Comparison of ENCODE assay signal across 23 cellular contexts in the genomic region with DNA sequence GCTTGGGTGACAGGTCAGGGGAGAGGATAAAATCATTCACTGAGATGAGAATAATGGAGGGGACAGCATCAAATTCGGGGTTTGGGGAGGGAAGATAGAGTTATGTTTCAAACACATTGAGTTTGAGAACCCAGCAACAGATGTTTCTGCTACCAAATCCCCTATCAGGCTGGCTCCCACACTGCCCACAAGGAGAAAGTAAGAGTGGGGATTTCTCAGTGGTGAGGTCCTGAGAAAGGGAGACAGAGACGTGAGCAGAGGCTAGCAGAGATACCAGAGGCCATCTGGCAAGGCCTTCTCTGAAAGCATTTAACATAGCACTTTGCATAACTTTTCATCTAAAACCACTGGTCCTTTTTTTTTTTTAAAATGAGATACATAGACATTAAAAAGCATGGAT.
"Had no signal": no experiment of that assay in that cellular context is flagged by ENCODE, and none has a peak within 500 bp of the region (broad histone marks: within the 10 kb centered on the region; RNA-seq: fewer than 3 reads in every experiment).

No MANE protein-coding gene starts in this region.

- H3K36me3 ChIP-seq: esophagus squamous epithelium, left ventricle myocardium inferior, prostate gland, upper lobe of left lung had no signal

- H3K4me3 ChIP-seq: body of pancreas, coronary artery, esophagus squamous epithelium, left ventricle myocardium inferior, prostate gland, skin epidermis, upper lobe of left lung had no signal

- H3K27ac Mint-ChIP-seq: activated CD4-positive, alpha-beta memory T cell treated with anti-CD3 and anti-CD28 coated beads, Interleukin-2, amount 10 ng/mL, durations not matched to agents 7 days and 5 days; activated naive CD8-positive, alpha-beta T cell; memory B cell; natural killer cell treated with Interleukin-12 subunit alpha and Interleukin-12 subunit beta and Interleukin-15 and Interleukin-18, amount 100 ng/mL, for 72 hours; stimulated activated naive CD8-positive, alpha-beta T cell treated with anti-CD3 and anti-CD28 coated beads, Interleukin-15, amount 100 ng/mL, for 72 hours; WTC11 had no signal

- DNase-seq: activated CD4-positive, alpha-beta memory T cell treated with anti-CD3 and anti-CD28 coated beads, Interleukin-2, amount 10 ng/mL, durations not matched to agents 7 days and 5 days; activated CD4-positive, alpha-beta T cell treated with anti-CD3 and anti-CD28 coated beads for 4 hours; activated CD8-positive, alpha-beta memory T cell treated with anti-CD3 and anti-CD28 coated beads, Interleukin-2, amount 50 U/mL, for 4 hours; activated effector memory CD4-positive, alpha-beta T cell treated with anti-CD3 and anti-CD28 coated beads, Interleukin-2, amount 50 U/mL, for 16 hours; activated T-cell treated with anti-CD3 and anti-CD28 coated beads, Interleukin-2, amount 50 U/mL, for 48 hours; amygdala; body of pancreas; central memory CD4-positive, alpha-beta T cell; esophagus squamous epithelium; hypothalamus; kidney; left ventricle myocardium inferior; right cardiac atrium; stimulated activated naive CD8-positive, alpha-beta T cell treated with anti-CD3 and anti-CD28 coated beads, Interleukin-15, amount 100 ng/mL, for 72 hours; T-helper 2 cell; upper lobe of left lung had no signal

- H3K4me1 ChIP-seq: body of pancreas, esophagus squamous epithelium, left ventricle myocardium inferior, prostate gland, upper lobe of left lung had no signal

- H3K27ac ChIP-seq: body of pancreas, coronary artery, esophagus squamous epithelium, left ventricle myocardium inferior, prostate gland, skin epidermis, upper lobe of left lung had no signal

- H3K36me3 Mint-ChIP-seq: activated naive CD8-positive, alpha-beta T cell; memory B cell; natural killer cell treated with Interleukin-12 subunit alpha and Interleukin-12 subunit beta and Interleukin-15 and Interleukin-18, amount 100 ng/mL, for 72 hours; WTC11 had no signal

- H3K27me3 ChIP-seq: body of pancreas, upper lobe of left lung had no signal

- H3K4me3 Mint-ChIP-seq: activated CD4-positive, alpha-beta memory T cell treated with anti-CD3 and anti-CD28 coated beads, Interleukin-2, amount 10 ng/mL, durations not matched to agents 7 days and 5 days; activated naive CD8-positive, alpha-beta T cell; memory B cell; natural killer cell treated with Interleukin-12 subunit alpha and Interleukin-12 subunit beta and Interleukin-15 and Interleukin-18, amount 100 ng/mL, for 72 hours; stimulated activated naive CD8-positive, alpha-beta T cell treated with anti-CD3 and anti-CD28 coated beads, Interleukin-15, amount 100 ng/mL, for 72 hours; WTC11 had no signal

- H3K9me3 ChIP-seq: body of pancreas, esophagus squamous epithelium, left ventricle myocardium inferior, prostate gland, upper lobe of left lung had no signal

- H3K9me3 Mint-ChIP-seq: activated CD4-positive, alpha-beta memory T cell treated with anti-CD3 and anti-CD28 coated beads, Interleukin-2, amount 10 ng/mL, durations not matched to agents 7 days and 5 days; memory B cell; natural killer cell treated with Interleukin-12 subunit alpha and Interleukin-12 subunit beta and Interleukin-15 and Interleukin-18, amount 100 ng/mL, for 72 hours; stimulated activated naive CD8-positive, alpha-beta T cell treated with anti-CD3 and anti-CD28 coated beads, Interleukin-15, amount 100 ng/mL, for 72 hours; WTC11 had no signal

- ATAC-seq: body of pancreas; natural killer cell treated with Interleukin-12 subunit alpha and Interleukin-12 subunit beta and Interleukin-15 and Interleukin-18, amount 100 ng/mL, for 72 hours; right cardiac atrium; stimulated activated naive CD8-positive, alpha-beta T cell treated with anti-CD3 and anti-CD28 coated beads, Interleukin-15, amount 100 ng/mL, for 72 hours; WTC11 had no signal
